Comparison of ENCODE assay signal across 24 cellular contexts in the genomic region with DNA sequence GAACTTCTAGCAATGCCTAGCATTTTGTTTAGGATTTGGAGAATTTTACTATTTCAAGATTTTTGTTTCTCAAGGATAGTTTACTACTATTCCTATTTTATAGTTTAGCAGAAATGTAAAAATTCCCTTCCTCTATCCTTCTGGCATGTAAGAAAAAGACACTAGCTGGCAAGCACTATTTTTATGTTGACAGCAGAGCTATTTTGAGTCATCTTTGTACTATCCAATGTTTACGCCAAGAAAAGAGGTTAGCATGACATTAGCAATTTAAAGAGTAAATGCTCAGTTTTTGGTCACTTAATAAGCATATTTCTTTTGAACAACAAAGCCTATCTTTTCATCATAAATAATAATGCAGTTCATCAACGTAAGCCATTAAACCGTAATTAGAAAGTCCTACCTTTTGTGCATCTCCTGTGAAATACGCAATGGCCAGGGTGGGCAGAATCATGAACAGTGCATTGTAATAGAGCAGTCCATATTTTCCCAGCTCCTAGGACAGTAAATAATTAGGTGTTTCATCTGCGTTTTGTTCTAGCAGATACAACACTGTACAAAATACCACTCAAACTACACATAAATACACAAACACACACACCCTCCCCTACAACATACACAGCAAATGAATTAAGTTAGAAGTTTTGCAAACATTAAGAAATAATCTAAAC. TPM values are rescaled to one million over a fixed set of nuclear protein-coding genes. Genes with fewer than 3 reads are reported as not detected.
A peak's percentile ranks its signal among the peaks of the same experiment; 100 is the strongest.
DNase-seq lines count a peak whose midpoint lies in the region; ATAC-seq lines count a peak whose summit lies in the region.
"Had no signal": no experiment of that assay in that cellular context is flagged by ENCODE, and none has a peak within 500 bp of the region (broad histone marks: within the 10 kb centered on the region; RNA-seq: fewer than 3 reads in every experiment).

No MANE protein-coding gene starts in this region.

- DNase-seq in left ventricle myocardium superior (no peak), right cardiac atrium (no peak), amniotic epithelial cell (ENCODE audit: low read depth) (peak; percentile 51), fibroblast of peridontal ligament (ENCODE audit: extremely low read depth) (peak; percentile 75), DMS153 (lab: John Stamatoyannopoulos, UW) (no peak), NCI-H1930 (lab: John Stamatoyannopoulos, UW) (no peak), germinal center (ENCODE audit: low spot score) (no peak)
- DNase-seq: activated CD4-positive, alpha-beta T cell treated with anti-CD3 and anti-CD28 coated beads for 48 hours; activated naive CD4-positive, alpha-beta T cell; activated T-cell treated with anti-CD3 and anti-CD28 coated beads, Interleukin-2, amount 50 U/mL, for 4 hours; amniotic stem cell; Caco-2; cortex of kidney; mesendoderm; MV-4-11; NCI-H1694 treated with DMSO at 0.1 percent for 48 hours; NCI-H748 treated with DMSO at 0.1 percent for 48 hours; RPMI8226; T-helper 2 cell had no signal

- no peaks in the 10 kb centered on the region for H3K4me1 ChIP-seq in right cardiac atrium (ENCODE audit: control insufficient read depth, insufficient read depth, low read length)
- H3K4me1 ChIP-seq: Caco-2 had no signal

- ATAC-seq in left ventricle myocardium superior = peak; percentile 60
- no peak for ATAC-seq in right cardiac atrium
- ATAC-seq in GM18907 (IDR thresholded peaks at IDR 0.05; ENCODE audit: unreplicated experiment) = no peak
- ATAC-seq: activated T-cell treated with anti-CD3 and anti-CD28 coated beads, Interleukin-2, amount 50 U/mL, for 4 hours had no signal

- no peaks in the 10 kb centered on the region for H3K9me3 ChIP-seq in right cardiac atrium (ENCODE audit: control insufficient read depth, low read length)
- H3K9me3 ChIP-seq: Caco-2, neutrophil had no signal

- intact Hi-C loops in left ventricle myocardium superior (cut with micrococcal nuclease) (loop anchor here (10.0 kb wide), 1 partner anchor 47 kb away; no protein-coding TSS in a partner anchor), right cardiac atrium (cut with DNase I) (no loop called here)

- H3K4me3 ChIP-seq in right cardiac atrium (ENCODE audit: low read length) = no peak overlapping the region
- H3K4me3 ChIP-seq: BLaER1 treated with 17β-estradiol and CSF1 and Interleukin-3, amounts not matched to agents 10 nM and 100 nM; SK-N-MC had no signal

- WGBS in right cardiac atrium = 79% methylated on average over 5 of the region's 5 CpGs

- no peak overlapping the region for H3K27ac ChIP-seq in right cardiac atrium (ENCODE audit: low read length)
- H3K27ac ChIP-seq: BLaER1 treated with 17β-estradiol and CSF1 and Interleukin-3, amounts not matched to agents 10 nM and 100 nM; neutrophil; SK-N-MC; VCaP had no signal

- H3K27me3 ChIP-seq in right cardiac atrium (ENCODE audit: control insufficient read depth, insufficient read depth) = no peaks in the 10 kb centered on the region
- H3K27me3 ChIP-seq: BLaER1 treated with 17β-estradiol and CSF1 and Interleukin-3, amounts not matched to agents 10 nM and 100 nM; neutrophil had no signal

RNA-seq across cellular contexts. Expression of a gene that starts 12.0 kb away (rescaled TPM):
- total RNA-seq in left ventricle myocardium superior (2.7 TPM), right cardiac atrium (1 to 10 TPM; 3.2 to 4.6 (median 4.1) TPM)
- 2.4 TPM for polyA plus RNA-seq in right cardiac atrium

Comparison
In these comparisons a context has a peak if more than half of its experiments do, and no peak if none do; other contexts are left out.
1. DNase-seq: peak in amniotic epithelial cell (single experiment) and fibroblast of peridontal ligament (single experiment); none in left ventricle myocardium superior (single experiment), right cardiac atrium (0 of 3), DMS153 (single experiment), NCI-H1930 (0 of 2) and germinal center (single experiment).